8 cellular contexts compared by ENCODE assay signal in genomic region chr4:176320340-176320975, GRCh38. TPM values are rescaled to one million over a fixed set of nuclear protein-coding genes. Genes with fewer than 3 reads are reported as not detected.
DNase-seq lines count a peak whose midpoint lies in the region; ATAC-seq, FAIRE-seq and TF ChIP-seq lines count a peak whose summit lies in the region.

No MANE protein-coding gene starts in this region.

- H3K27me3 ChIP-seq in HepG2 (ENCODE audit: control insufficient read depth in 1 of 2, insufficient read depth in 2 of 2, low read length in 2 of 2), result no peaks in the 10 kb centered on the region; a peak in 1 of 5 replicates

- H3K79me2 ChIP-seq in HepG2 (ENCODE audit: insufficient read depth, low read length), result peaks cover 52% of the 10 kb centered on the region

- H3K9ac ChIP-seq in HepG2 (ENCODE audit: insufficient read depth, low read depth, low read length), result peak overlapping the region; percentile 90

- H3K27ac ChIP-seq in A549 (peak overlapping the region; percentile 94 to 99), coronary artery (peak overlapping the region; percentile 94 to 98), HepG2 (ENCODE audit: extremely low read length, insufficient read depth, low read length) (peak overlapping the region; percentile 89)

- no peak for TF ChIP-seq EP300 in A549 (IDR thresholded peaks at IDR 0.05)
- TF ChIP-seq EP300 in HepG2 (IDR thresholded peaks at IDR 0.05; ENCODE audit: low read depth in 2 of 2, low read length in 2 of 2), result no peak
- TF ChIP-seq EP300 in HepG2 (CRISPR knock-in tag; IDR thresholded peaks at IDR 0.05; ENCODE audit: borderline replicate concordance), result no peak

- intact Hi-C loops in HepG2 (cut with micrococcal nuclease; ENCODE audit: unreplicated experiment), result loop anchor here (5.0 kb wide), 1 partner anchor 123 kb away; the partner anchor contains the start of gene SPATA4

- under 1% methylated on average over 9 of the region's 44 CpGs for WGBS in A549 (ENCODE audit: missing lambda C conversion rate)
- under 1% methylated on average over 24 of the region's 44 CpGs for WGBS in HepG2 (ENCODE audit: low lambda C conversion rate)

- POLR2A ChIA-PET in A549 (lab: Yijun Ruan, JAX) (no interaction called here), HepG2 (lab: Yijun Ruan, JAX) (no interaction called here)

- H3K4me2 ChIP-seq in A549 (peak overlapping the region; percentile 87), HepG2 (ENCODE audit: low read depth, low read length) (peak overlapping the region; percentile 90)

- DNase-seq in A549 (ENCODE audit: low read depth in 1 of 2, low spot score in 1 of 2) (peak; percentile 66 to 71), NCI-H2227 treated with DMSO at 0.1 percent for 48 hours (lab: John Stamatoyannopoulos, UW) (peak; percentile 21), coronary artery (ENCODE audit: low spot score) (peak; percentile 93), HepG2 (ENCODE audit: low spot score) (peak; percentile 70)
- peak; percentile 92 for DNase-seq in activated CD4-positive, alpha-beta T cell treated with anti-CD3 and anti-CD28 coated beads for 48 hours
- DNase-seq in stimulated activated CD4-positive, alpha-beta T cell treated with anti-CD3 and anti-CD28 coated beads, Interleukin-2, amount 100 ng/mL, for 4 hours (ENCODE audit: low read depth), result peak; percentile 84

- no peaks in the 10 kb centered on the region for H3K36me3 ChIP-seq in HepG2 (replicated peaks in 1 of 2; ENCODE audit: control insufficient read depth in 1 of 2, insufficient read depth in 2 of 2, low read length in 2 of 2)

- no TSS peak for BruUV-seq in HepG2 (replicated peaks; lab: Mats Ljungman, UMichigan)

- FAIRE-seq in A549 (lab: Jason Lieb, UNC) (no peak), HepG2 (lab: Jason Lieb, UNC) (no peak)

- no peak for TF ChIP-seq CTCF in A549 (IDR thresholded peaks at IDR 0.05)
- no peak for TF ChIP-seq CTCF in coronary artery (IDR thresholded peaks at IDR 0.05)
- TF ChIP-seq CTCF in HepG2 (CRISPR knock-in tag; IDR thresholded peaks at IDR 0.05), result no peak

- in situ Hi-C loops in HepG2 (cut with HindIII; ENCODE audit: extremely low pct_ligation_motif_present, low pct_unique_long_range_greater_than_20kb), result no loop called here

- CTCF ChIA-PET in A549 (lab: Yijun Ruan, JAX), result no interaction called here
- CTCF ChIA-PET in HepG2 (lab: Yijun Ruan, JAX; ENCODE audit: low intra/inter-chr PET ratio, low total read pairs), result no interaction called here

- peaks cover 22% of the 10 kb centered on the region; the same call in 2 of the 3 replicates for H3K4me1 ChIP-seq in A549
- H3K4me1 ChIP-seq in HepG2 (ENCODE audit: insufficient read depth, low read length), result peaks cover 34% of the 10 kb centered on the region

- ATAC-seq in A549, result peak; percentile 89 to 95
- peak; percentile 80 for ATAC-seq in GM18511 (IDR thresholded peaks at IDR 0.05; ENCODE audit: unreplicated experiment)
- ATAC-seq in HG03025 (IDR thresholded peaks at IDR 0.05; ENCODE audit: low FRiP score, unreplicated experiment), result peak; percentile 89
- ATAC-seq in HepG2, result peak; percentile 90

- peak overlapping the region; percentile 56 for H2AFZ ChIP-seq in HepG2 (ENCODE audit: low read length)

- 0 out of 2 replicates have a peak, but pooled peaks cover 2% of the 10 kb centered on the region for H4K20me1 ChIP-seq in HepG2 (ENCODE audit: insufficient read depth, low read length)

- H3K9me3 ChIP-seq in A549 (no peaks in the 10 kb centered on the region), HepG2 (ENCODE audit: low read length) (no peaks in the 10 kb centered on the region)

- TF ChIP-seq POLR2A in A549 (IDR thresholded peaks at IDR 0.05; ENCODE audit: low read length), result 0 out of 2 replicates have a peak, but pooled peaks have one; percentile 14
- peak; percentile 30 to 37; a peak in 2 of 4 replicates for TF ChIP-seq POLR2A in HepG2 (IDR thresholded peaks at IDR 0.05; ENCODE audit: insufficient read depth in 1 of 2, low read depth in 2 of 2, low read length in 2 of 2)

- TF ChIP-seq RAD21 in A549 (conservative IDR thresholded peaks at IDR 0.05 in 1 of 2, IDR thresholded peaks at IDR 0.05 in 1 of 2) (no peak), HepG2 (CRISPR knock-in tag; IDR thresholded peaks at IDR 0.05) (no peak)

- H3K4me3 ChIP-seq in A549 (peak overlapping the region; percentile 93), coronary artery (peak overlapping the region; percentile 96), HepG2 (replicated peaks in 1 of 3; ENCODE audit: insufficient read depth in 1 of 3, low read depth in 2 of 3, low read length in 3 of 3) (peak overlapping the region; percentile 85 to 98 (median 96))

TF ChIP-seq in A549, 52 proteins besides CTCF, POLR2A, EP300 and RAD21 (continues in another document):
- peak; percentile 63 for TF ChIP-seq MAX (IDR thresholded peaks at IDR 0.05)
- TF ChIP-seq FOXS1 (CRISPR knock-in tag; IDR thresholded peaks at IDR 0.05), result no peak
- TF ChIP-seq MAZ (IDR thresholded peaks at IDR 0.05; ENCODE audit: borderline replicate concordance, low read depth, low read length), result no peak

TF ChIP-seq in HepG2, 621 proteins besides CTCF, POLR2A, EP300 and RAD21 (continues in another document):
- TF ChIP-seq ZBTB8A (CRISPR knock-in tag; IDR thresholded peaks at IDR 0.05; ENCODE audit: borderline replicate concordance, low read depth), result no peak

RNA-seq across cellular contexts. Expression of gene SPCS3, which starts 0.7 kb away (rescaled TPM):
- polyA plus RNA-seq in A549 (2011; rRNA removed) (35.7 and 44.5 TPM in 2 replicates), A549 (2017; fragmentation: RNase III; extraction: RNeasy Plus Mini Kit Qiagen cat#74134 plus additional on column Dnase treatment) (31.3 to 33.2 TPM (median 32.9 TPM) in 3 replicates), HepG2 (2011; rRNA removed) (23.5 and 26.3 TPM in 2 replicates)
- polyA plus RNA-seq in A549 (2012; cell fraction: cytosol; rRNA removed), result 11.2 and 14.2 TPM in 2 replicates
- polyA plus RNA-seq in A549 (2012; cell fraction: nucleus; rRNA removed), result 10.2 and 11.6 TPM in 2 replicates
- polyA minus RNA-seq in A549 (2011; rRNA and poly(A)+ RNA removed), result 11.0 and 11.5 TPM in 2 replicates
- 47.2 and 57.0 TPM in 2 replicates for total RNA-seq in HepG2 (2016; rRNA removed; fragmentation: Illumina TruSeq; extraction: Trizol)
- total RNA-seq in HepG2 (2016; cell fraction: cytosol; rRNA removed; fragmentation: Illumina TruSeq; extraction: Trizol; ENCODE audit: low read depth), result 8.6 and 10.3 TPM in 2 replicates
- 52.2 and 60.9 TPM in 2 replicates for total RNA-seq in HepG2 (2016; cell fraction: insoluble cytoplasmic fraction; rRNA removed; fragmentation: Illumina TruSeq; extraction: Trizol)
- 15.1 and 18.8 TPM in 2 replicates for total RNA-seq in HepG2 (2016; cell fraction: membrane; rRNA removed; fragmentation: Illumina TruSeq; extraction: Trizol)
- 84.2 and 90.4 TPM in 2 replicates for total RNA-seq in HepG2 (2016; cell fraction: nucleus; rRNA removed; fragmentation: Illumina TruSeq; extraction: Trizol)
- 11.0 and 16.7 TPM in 2 replicates for polyA plus RNA-seq in HepG2 (2011; cell fraction: cytosol; rRNA removed)
- polyA plus RNA-seq in HepG2 (2011; cell fraction: nucleus; rRNA removed), result 23.0 and 25.6 TPM in 2 replicates
- 27.2 and 30.8 TPM in 2 replicates for polyA plus RNA-seq in HepG2 (2012)
- 12.2 and 19.7 TPM in 2 replicates for polyA plus RNA-seq in HepG2 (2016; cell fraction: cytosol; fragmentation: Illumina TruSeq; extraction: Trizol; ENCODE audit: low read depth)
- 34.6 and 35.9 TPM in 2 replicates for polyA plus RNA-seq in HepG2 (2016; cell fraction: insoluble cytoplasmic fraction; fragmentation: Illumina TruSeq; extraction: Trizol; ENCODE audit: low read depth)
- polyA plus RNA-seq in HepG2 (2016; cell fraction: membrane; fragmentation: Illumina TruSeq; extraction: Trizol; ENCODE audit: low read depth), result 9.4 and 10.0 TPM in 2 replicates
- polyA plus RNA-seq in HepG2 (2016; cell fraction: nucleus; fragmentation: Illumina TruSeq; extraction: Trizol; ENCODE audit: insufficient read depth, low read depth), result 80.2 and 84.3 TPM in 2 replicates
- 16.3 and 39.4 TPM in 2 replicates for polyA minus RNA-seq in HepG2 (2011; rRNA and poly(A)+ RNA removed; ENCODE audit: low replicate concordance)
- 21.6 and 23.5 TPM in 2 replicates for polyA minus RNA-seq in HepG2 (2011; cell fraction: cytosol; rRNA and poly(A)+ RNA removed)
- 68.1 and 82.7 TPM in 2 replicates for polyA minus RNA-seq in HepG2 (2011; cell fraction: nucleus; rRNA and poly(A)+ RNA removed)

RNA-seq across cellular contexts. Expression of gene ASB5, which starts 51.4 kb away (rescaled TPM):
- polyA plus RNA-seq in A549 (2011; rRNA removed) (not detected in 2 replicates), A549 (2017; fragmentation: RNase III; extraction: RNeasy Plus Mini Kit Qiagen cat#74134 plus additional on column Dnase treatment) (not detected in 3 replicates), HepG2 (2011; rRNA removed) (not detected in 2 replicates)
- not detected in 2 replicates for polyA plus RNA-seq in A549 (2012; cell fraction: cytosol; rRNA removed)
- not detected in 2 replicates for polyA plus RNA-seq in A549 (2012; cell fraction: nucleus; rRNA removed)
- polyA minus RNA-seq in A549 (2011; rRNA and poly(A)+ RNA removed), result 0.08 TPM in 1 of 2 replicates, not detected in the other
- total RNA-seq in HepG2 (2016; rRNA removed; fragmentation: Illumina TruSeq; extraction: Trizol), result not detected in 2 replicates
- not detected in 2 replicates for total RNA-seq in HepG2 (2016; cell fraction: cytosol; rRNA removed; fragmentation: Illumina TruSeq; extraction: Trizol; ENCODE audit: low read depth)
- total RNA-seq in HepG2 (2016; cell fraction: insoluble cytoplasmic fraction; rRNA removed; fragmentation: Illumina TruSeq; extraction: Trizol), result not detected in 2 replicates
- not detected in 2 replicates for total RNA-seq in HepG2 (2016; cell fraction: membrane; rRNA removed; fragmentation: Illumina TruSeq; extraction: Trizol)
- not detected in 2 replicates for total RNA-seq in HepG2 (2016; cell fraction: nucleus; rRNA removed; fragmentation: Illumina TruSeq; extraction: Trizol)
- not detected in 2 replicates for polyA plus RNA-seq in HepG2 (2011; cell fraction: cytosol; rRNA removed)
- polyA plus RNA-seq in HepG2 (2011; cell fraction: nucleus; rRNA removed), result not detected in 2 replicates
- polyA plus RNA-seq in HepG2 (2012), result not detected in 2 replicates
- not detected in 2 replicates for polyA plus RNA-seq in HepG2 (2016; cell fraction: cytosol; fragmentation: Illumina TruSeq; extraction: Trizol; ENCODE audit: low read depth)
- not detected in 2 replicates for polyA plus RNA-seq in HepG2 (2016; cell fraction: insoluble cytoplasmic fraction; fragmentation: Illumina TruSeq; extraction: Trizol; ENCODE audit: low read depth)
- not detected in 2 replicates for polyA plus RNA-seq in HepG2 (2016; cell fraction: membrane; fragmentation: Illumina TruSeq; extraction: Trizol; ENCODE audit: low read depth)
- polyA plus RNA-seq in HepG2 (2016; cell fraction: nucleus; fragmentation: Illumina TruSeq; extraction: Trizol; ENCODE audit: insufficient read depth, low read depth), result not detected in 2 replicates
- not detected in 2 replicates for polyA minus RNA-seq in HepG2 (2011; rRNA and poly(A)+ RNA removed; ENCODE audit: low replicate concordance)
- polyA minus RNA-seq in HepG2 (2011; cell fraction: cytosol; rRNA and poly(A)+ RNA removed), result not detected in 2 replicates
- polyA minus RNA-seq in HepG2 (2011; cell fraction: nucleus; rRNA and poly(A)+ RNA removed), result not detected in 2 replicates

Comparison
In these comparisons a context has a peak if more than half of its experiments do, and no peak if none do; other contexts are left out.
1. Peak in every context shown above with its lines: DNase-seq, ATAC-seq, H3K4me3 ChIP-seq and H3K27ac ChIP-seq.
2. DNase-seq: peak in every context shown above with its lines; median percentile 93 in coronary artery; 92 in activated CD4-positive, alpha-beta T cell treated with anti-CD3 and anti-CD28 coated beads for 48 hours; 84 in stimulated activated CD4-positive, alpha-beta T cell treated with anti-CD3 and anti-CD28 coated beads, Interleukin-2, amount 100 ng/mL, for 4 hours; 70 in HepG2; 68 in A549; 21 in NCI-H2227 treated with DMSO at 0.1 percent for 48 hours.